15 cellular contexts compared by ENCODE assay signal in the genomic region with DNA sequence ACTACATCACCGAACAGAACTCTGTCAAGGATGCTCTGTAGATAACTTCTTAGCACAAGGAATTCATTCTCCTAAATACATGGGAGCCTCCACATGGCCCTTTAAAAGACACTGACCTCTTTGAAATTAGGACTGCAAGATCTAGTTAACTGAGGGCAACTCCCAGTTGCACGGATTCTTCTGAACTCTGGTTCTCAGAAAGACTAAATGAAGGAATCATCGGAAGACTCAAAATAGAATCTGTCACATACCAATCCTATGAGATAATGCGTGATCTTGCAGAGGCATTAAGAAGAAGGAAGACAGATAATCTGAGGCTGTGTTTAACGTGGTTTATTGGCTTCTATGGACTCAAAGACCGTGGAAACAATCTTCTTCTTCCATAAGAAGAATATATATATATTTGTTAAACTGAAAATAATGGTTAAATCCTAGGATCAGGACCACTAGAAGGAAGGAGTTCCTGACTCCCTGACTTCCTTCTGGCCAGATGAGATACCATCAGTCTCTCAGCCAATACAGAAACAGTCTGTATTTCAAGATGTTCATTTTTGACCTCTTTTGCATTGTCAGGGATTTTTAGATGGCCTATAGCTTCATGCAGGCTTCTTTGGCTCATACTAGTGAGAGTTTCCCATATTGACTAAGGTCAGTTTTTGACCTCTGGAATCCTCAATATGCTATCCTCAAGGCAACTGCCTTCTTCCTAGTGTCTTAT. TPM values are rescaled to one million over a fixed set of nuclear protein-coding genes. Genes with fewer than 3 reads are reported as not detected.
DNase-seq lines count a peak whose midpoint lies in the region; ATAC-seq and FAIRE-seq lines count a peak whose summit lies in the region.
"Had no signal": no experiment of that assay in that cellular context is flagged by ENCODE, and none has a peak within 500 bp of the region (broad histone marks: within the 10 kb centered on the region; RNA-seq: fewer than 3 reads in every experiment).

No MANE protein-coding gene starts in this region.

- FAIRE-seq in urothelium cell line (lab: Jason Lieb, UNC) (no peak), GM19239 (lab: Jason Lieb, UNC) (no peak)

- peak; percentile 58 for ATAC-seq in Right ventricle myocardium superior (ENCODE audit: poor library complexity)
- peak; percentile 26 for ATAC-seq in left lobe of liver
- ATAC-seq: natural killer cell treated with Interleukin-12 subunit alpha and Interleukin-12 subunit beta and Interleukin-15 and Interleukin-18, amount 100 ng/mL, for 72 hours had no signal

- no peak for DNase-seq in Right ventricle myocardium superior
- no peak for DNase-seq in cardiac septum (ENCODE audit: low spot score)
- peak; percentile 25 for DNase-seq in dedifferentiated amniotic fluid mesenchymal stem cell (ENCODE audit: extremely low spot score)
- DNase-seq in left lobe of liver (ENCODE audit: low spot score) = no peak
- peak; percentile 67 for DNase-seq in urothelium cell line (ENCODE audit: low spot score)
- no peak for DNase-seq in amygdala (lab: John Stamatoyannopoulos, UW)
- no peak for DNase-seq in hippocampal formation (lab: John Stamatoyannopoulos, UW)
- no peak for DNase-seq in GM19239 (ENCODE audit: insufficient read length, low spot score)
- DNase-seq: activated CD4-positive, CD25-positive, alpha-beta regulatory T cell; activated T-cell treated with anti-CD3 and anti-CD28 coated beads for 4 hours; amniotic stem cell; effector memory CD4-positive, alpha-beta T cell; NCI-H2171; stimulated activated CD4-positive, alpha-beta T cell treated with anti-CD3 and anti-CD28 coated beads, Interleukin-12 subunit alpha, Interleukin-12 subunit beta, amount 100 ng/mL, for 4 hours had no signal

- intact Hi-C loops in Right ventricle myocardium superior (cut with DNase I) = no loop called here
- intact Hi-C loops in cardiac septum (cut with DNase I) = no loop called here

RNA-seq across cellular contexts. Expression of gene TBC1D23, which starts 33.9 kb away (rescaled TPM):
- total RNA-seq in Right ventricle myocardium superior = 33.2 TPM
- total RNA-seq in cardiac septum = 35.1 TPM
- total RNA-seq in left lobe of liver = 18.5 TPM

Comparison
In these comparisons a context has a peak if more than half of its experiments do, and no peak if none do; other contexts are left out.
1. DNase-seq: peak in dedifferentiated amniotic fluid mesenchymal stem cell (single experiment) and urothelium cell line (single experiment); none in Right ventricle myocardium superior (single experiment), cardiac septum (single experiment), left lobe of liver (single experiment), amygdala (0 of 56), hippocampal formation (0 of 2) and GM19239 (single experiment).